ENCODE assay signal across 1 cellular context in the genomic region with DNA sequence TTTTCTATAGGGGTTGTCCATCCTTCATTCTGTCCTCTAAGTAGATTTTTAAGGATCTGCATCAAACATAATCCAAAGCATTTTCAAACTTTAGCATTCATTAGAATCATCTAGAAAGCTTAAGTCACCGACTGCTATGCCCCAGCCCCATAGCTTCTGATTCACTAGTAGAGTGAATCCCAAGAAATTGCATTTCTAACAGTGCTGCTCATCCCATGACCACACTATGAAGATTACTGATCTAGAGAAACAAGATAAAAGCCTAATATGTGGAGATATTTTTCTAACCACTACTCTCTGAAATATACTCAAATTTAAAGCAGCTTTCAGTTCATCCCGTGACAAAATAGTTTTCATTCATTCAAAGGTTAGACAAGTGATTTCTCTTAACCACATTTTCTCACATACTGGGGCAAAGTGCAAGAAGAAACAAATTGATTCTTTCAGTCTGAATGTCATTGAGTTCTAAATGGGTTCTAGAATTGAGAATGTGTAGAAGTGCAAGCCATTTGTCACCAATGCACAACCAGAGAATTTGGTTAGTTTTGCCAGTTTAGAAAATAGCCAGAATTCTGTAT.
TF ChIP-seq lines count a peak whose summit lies in the region.

No MANE protein-coding gene starts in this region.

TF ChIP-seq in GM12878, 131 proteins besides CTCF, POLR2A, EP300 and RAD21 (continued from another document):
- TF ChIP-seq, protein P1, sequence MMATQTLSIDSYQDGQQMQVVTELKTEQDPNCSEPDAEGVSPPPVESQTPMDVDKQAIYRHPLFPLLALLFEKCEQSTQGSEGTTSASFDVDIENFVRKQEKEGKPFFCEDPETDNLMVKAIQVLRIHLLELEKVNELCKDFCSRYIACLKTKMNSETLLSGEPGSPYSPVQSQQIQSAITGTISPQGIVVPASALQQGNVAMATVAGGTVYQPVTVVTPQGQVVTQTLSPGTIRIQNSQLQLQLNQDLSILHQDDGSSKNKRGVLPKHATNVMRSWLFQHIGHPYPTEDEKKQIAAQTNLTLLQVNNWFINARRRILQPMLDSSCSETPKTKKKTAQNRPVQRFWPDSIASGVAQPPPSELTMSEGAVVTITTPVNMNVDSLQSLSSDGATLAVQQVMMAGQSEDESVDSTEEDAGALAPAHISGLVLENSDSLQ (IDR thresholded peaks at IDR 0.05) = no peak
- TF ChIP-seq, protein P2, sequence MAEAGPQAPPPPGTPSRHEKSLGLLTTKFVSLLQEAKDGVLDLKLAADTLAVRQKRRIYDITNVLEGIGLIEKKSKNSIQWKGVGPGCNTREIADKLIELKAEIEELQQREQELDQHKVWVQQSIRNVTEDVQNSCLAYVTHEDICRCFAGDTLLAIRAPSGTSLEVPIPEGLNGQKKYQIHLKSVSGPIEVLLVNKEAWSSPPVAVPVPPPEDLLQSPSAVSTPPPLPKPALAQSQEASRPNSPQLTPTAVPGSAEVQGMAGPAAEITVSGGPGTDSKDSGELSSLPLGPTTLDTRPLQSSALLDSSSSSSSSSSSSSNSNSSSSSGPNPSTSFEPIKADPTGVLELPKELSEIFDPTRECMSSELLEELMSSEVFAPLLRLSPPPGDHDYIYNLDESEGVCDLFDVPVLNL (IDR thresholded peaks at IDR 0.05; ENCODE audit: low read depth, low read length) = no peak
- TF ChIP-seq RUNX3 (IDR thresholded peaks at IDR 0.05; ENCODE audit: low read length) = peak; percentile 58
- peak; percentile 70 to 76 for TF ChIP-seq BHLHE40 (IDR thresholded peaks at IDR 0.05; ENCODE audit: borderline replicate concordance in 1 of 2, low read depth in 2 of 2, low read length in 1 of 2)
- no peak for TF ChIP-seq NBN (IDR thresholded peaks at IDR 0.05)
- TF ChIP-seq ZNF24 (IDR thresholded peaks at IDR 0.05) = peak; percentile 81; the same call in 1 of the 2 replicates
- TF ChIP-seq, protein P3, sequence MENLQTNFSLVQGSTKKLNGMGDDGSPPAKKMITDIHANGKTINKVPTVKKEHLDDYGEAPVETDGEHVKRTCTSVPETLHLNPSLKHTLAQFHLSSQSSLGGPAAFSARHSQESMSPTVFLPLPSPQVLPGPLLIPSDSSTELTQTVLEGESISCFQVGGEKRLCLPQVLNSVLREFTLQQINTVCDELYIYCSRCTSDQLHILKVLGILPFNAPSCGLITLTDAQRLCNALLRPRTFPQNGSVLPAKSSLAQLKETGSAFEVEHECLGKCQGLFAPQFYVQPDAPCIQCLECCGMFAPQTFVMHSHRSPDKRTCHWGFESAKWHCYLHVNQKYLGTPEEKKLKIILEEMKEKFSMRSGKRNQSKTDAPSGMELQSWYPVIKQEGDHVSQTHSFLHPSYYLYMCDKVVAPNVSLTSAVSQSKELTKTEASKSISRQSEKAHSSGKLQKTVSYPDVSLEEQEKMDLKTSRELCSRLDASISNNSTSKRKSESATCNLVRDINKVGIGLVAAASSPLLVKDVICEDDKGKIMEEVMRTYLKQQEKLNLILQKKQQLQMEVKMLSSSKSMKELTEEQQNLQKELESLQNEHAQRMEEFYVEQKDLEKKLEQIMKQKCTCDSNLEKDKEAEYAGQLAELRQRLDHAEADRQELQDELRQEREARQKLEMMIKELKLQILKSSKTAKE (IDR thresholded peaks at IDR 0.05; ENCODE audit: low read depth, poor library complexity, severe bottlenecking) = peak; percentile 38
- TF ChIP-seq IKZF2 (IDR thresholded peaks at IDR 0.05) = 0 out of 4 replicates have a peak, but pooled peaks of 1 of the 2 experiments have one; percentile 21
- peak; percentile 68 for TF ChIP-seq NR2F1 (conservative IDR thresholded peaks at IDR 0.05)
- no peak for TF ChIP-seq GATAD2B (conservative IDR thresholded peaks at IDR 0.05; ENCODE audit: low read depth)
- TF ChIP-seq NR2C2 (IDR thresholded peaks at IDR 0.05; ENCODE audit: borderline replicate concordance, control insufficient read depth, insufficient read length, low read depth) = no peak
- TF ChIP-seq, protein P4, sequence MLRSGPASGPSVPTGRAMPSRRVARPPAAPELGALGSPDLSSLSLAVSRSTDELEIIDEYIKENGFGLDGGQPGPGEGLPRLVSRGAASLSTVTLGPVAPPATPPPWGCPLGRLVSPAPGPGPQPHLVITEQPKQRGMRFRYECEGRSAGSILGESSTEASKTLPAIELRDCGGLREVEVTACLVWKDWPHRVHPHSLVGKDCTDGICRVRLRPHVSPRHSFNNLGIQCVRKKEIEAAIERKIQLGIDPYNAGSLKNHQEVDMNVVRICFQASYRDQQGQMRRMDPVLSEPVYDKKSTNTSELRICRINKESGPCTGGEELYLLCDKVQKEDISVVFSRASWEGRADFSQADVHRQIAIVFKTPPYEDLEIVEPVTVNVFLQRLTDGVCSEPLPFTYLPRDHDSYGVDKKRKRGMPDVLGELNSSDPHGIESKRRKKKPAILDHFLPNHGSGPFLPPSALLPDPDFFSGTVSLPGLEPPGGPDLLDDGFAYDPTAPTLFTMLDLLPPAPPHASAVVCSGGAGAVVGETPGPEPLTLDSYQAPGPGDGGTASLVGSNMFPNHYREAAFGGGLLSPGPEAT (IDR thresholded peaks at IDR 0.05; ENCODE audit: low read depth) = 0 out of 2 replicates have a peak, but pooled peaks have one; percentile 27
- TF ChIP-seq MTA2 (IDR thresholded peaks at IDR 0.05; ENCODE audit: low read depth) = peak; percentile 46
- peak; percentile 47; the same call in 1 of the 2 replicates for TF ChIP-seq BCL11A (IDR thresholded peaks at IDR 0.05; ENCODE audit: low read depth, low read length)
